Comparison of ENCODE assay signal across 10 cellular contexts in the genomic region with DNA sequence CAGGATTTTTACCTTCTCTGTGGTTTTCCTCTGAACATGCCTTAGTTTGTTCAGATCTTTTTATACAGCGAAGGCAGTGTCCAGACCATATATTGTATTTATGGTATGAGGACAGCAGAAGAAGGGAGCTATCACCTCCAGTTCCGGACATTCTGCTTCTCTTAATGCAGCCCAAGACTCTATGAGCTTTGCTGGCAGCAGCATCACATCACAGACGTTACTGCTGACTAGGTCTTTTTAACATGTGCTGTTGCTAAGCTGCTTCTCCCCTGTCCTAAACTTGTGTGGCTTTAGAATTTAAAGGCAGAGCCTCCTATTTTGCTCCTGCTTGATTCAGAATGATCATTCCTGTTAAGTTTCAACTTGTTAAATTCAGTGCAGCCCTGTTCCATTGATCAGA. TPM values are rescaled to one million over a fixed set of nuclear protein-coding genes. Genes with fewer than 3 reads are reported as not detected.
DNase-seq lines count a peak whose midpoint lies in the region; FAIRE-seq and TF ChIP-seq lines count a peak whose summit lies in the region.
"Had no signal": no experiment of that assay in that cellular context is flagged by ENCODE, and none has a peak within 500 bp of the region (broad histone marks: within the 10 kb centered on the region; RNA-seq: fewer than 3 reads in every experiment).

No MANE protein-coding gene starts in this region.

- H3K4me3 ChIP-seq in KMS-11 (IDR thresholded peaks at IDR 0.05; ENCODE audit: insufficient read depth, low read depth, low read length) = no peak overlapping the region
- no peak overlapping the region for H3K4me3 ChIP-seq in fibroblast of villous mesenchyme (ENCODE audit: low read depth, low read length)
- H3K4me3 ChIP-seq in stomach = no peak overlapping the region

- TF ChIP-seq CTCF in KMS-11 (conservative IDR thresholded peaks at IDR 0.05; ENCODE audit: low read depth, low read length) (no peak), fibroblast of villous mesenchyme (IDR thresholded peaks at IDR 0.05; ENCODE audit: insufficient read depth, low read depth, low read length) (no peak), stomach (IDR thresholded peaks at IDR 0.05) (no peak)

- H3K27ac ChIP-seq in KMS-11 (no peak overlapping the region), angular gyrus (ENCODE audit: low read depth, low read length) (peak overlapping the region; percentile 50), stomach (peak overlapping the region in 3 of 5 donors; percentile 33 to 54 (median 48))

- no peak overlapping the region for H2AFZ ChIP-seq in KMS-11 (ENCODE audit: low read depth)

- no peaks in the 10 kb centered on the region for H3K9me3 ChIP-seq in stomach

- H3K79me2 ChIP-seq in KMS-11 (ENCODE audit: insufficient read depth, low read depth) = no peaks in the 10 kb centered on the region

- WGBS in stomach, 5 donors = 63 to 81% (median 73%) methylated on average over 3 of the region's 3 CpGs

- intact Hi-C loops in stomach (cut with DNase I; ENCODE audit: low total_unique reads) = no loop called here

- no peak for FAIRE-seq in RCC 7860 (lab: Jason Lieb, UNC)
- FAIRE-seq: D721Med had no signal

- no peak for TF ChIP-seq POLR2A in stomach (IDR thresholded peaks at IDR 0.05)

- H3K4me2 ChIP-seq in KMS-11 = 0 out of 2 replicates have a peak overlapping the region, but pooled peaks have one; percentile 30

- H3K27me3 ChIP-seq in KMS-11 (ENCODE audit: insufficient read depth, low read depth) = no peaks in the 10 kb centered on the region
- H3K27me3 ChIP-seq in stomach = no peaks in the 10 kb centered on the region

- H3K9ac ChIP-seq in KMS-11 = no peak overlapping the region

- no peaks in the 10 kb centered on the region for H4K20me1 ChIP-seq in KMS-11 (ENCODE audit: insufficient read depth)

- H3K36me3 ChIP-seq in KMS-11 (ENCODE audit: insufficient read depth) (no peaks in the 10 kb centered on the region), stomach (no peaks in the 10 kb centered on the region)

- no peak for TF ChIP-seq EP300 in stomach (IDR thresholded peaks at IDR 0.05)

- DNase-seq in fibroblast of villous mesenchyme (ENCODE audit: low read depth) = peak; percentile 75
- no peak for DNase-seq in stomach
- no peak for DNase-seq in C1 segment of cervical spinal cord (lab: John Stamatoyannopoulos, UW)
- DNase-seq in RCC 7860 (ENCODE audit: low spot score) = no peak
- no peak for DNase-seq in stimulated activated naive CD4-positive, alpha-beta T cell treated with Interleukin-2 at 50 U/mL for 16 hours (lab: John Stamatoyannopoulos, UW)
- DNase-seq: activated CD4-positive, alpha-beta T cell treated with anti-CD3 and anti-CD28 coated beads, Interleukin-2, amount 50 U/mL, for 48 hours; central memory CD4-positive, alpha-beta T cell had no signal

- H3K4me1 ChIP-seq in KMS-11 (ENCODE audit: low read depth, poor library complexity, severe bottlenecking) (peaks cover 12% of the 10 kb centered on the region), stomach (peaks cover 40 to 96% (median 69%) of the 10 kb centered on the region in 4 donors)

RNA-seq across cellular contexts. Expression of gene MICAL2, which starts 13.4 kb away (rescaled TPM):
- total RNA-seq in fibroblast of villous mesenchyme (164 and 323 TPM in 2 replicates), stomach (100 to 1,000 TPM in 2 of 5 donors, 10 to 100 TPM in 3; 82.6 to 165 (median 86.1) TPM)
- 10 to 100 TPM; 11.2 to 31.4 (median 13.3) TPM for polyA plus RNA-seq in stomach
